Comparison of ENCODE assay signal across 8 cellular contexts in the genomic region with DNA sequence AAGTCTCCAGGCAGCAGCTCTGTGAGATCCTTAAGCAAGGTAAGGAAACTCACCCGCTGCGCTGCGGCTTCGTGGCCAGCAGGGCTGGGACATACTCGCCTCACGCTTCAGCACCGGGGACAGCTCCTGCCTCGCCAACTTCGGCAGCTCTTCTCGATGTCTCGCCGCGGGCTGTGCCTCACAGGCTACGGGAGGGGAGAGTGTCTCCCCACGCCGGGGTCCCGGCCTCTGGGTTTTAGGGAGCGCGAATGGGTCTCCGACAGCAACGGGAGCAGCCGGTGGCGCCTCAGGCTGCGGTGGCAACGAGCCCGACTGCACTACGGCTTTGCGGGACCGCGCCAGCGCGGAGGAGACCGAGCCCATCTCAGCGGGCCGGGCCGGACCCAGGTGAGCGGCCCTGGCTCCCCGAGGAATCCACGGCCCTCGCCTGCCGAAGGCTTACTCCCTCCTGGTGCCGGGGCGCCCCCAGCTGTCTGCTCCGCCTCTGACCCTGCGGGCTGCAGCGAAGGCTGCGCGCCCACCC.
DNase-seq lines count a peak whose midpoint lies in the region; ATAC-seq lines count a peak whose summit lies in the region.

No MANE protein-coding gene starts in this region.

- peaks cover 24% of the 10 kb centered on the region for H3K27me3 Mint-ChIP-seq in memory B cell

- no peak overlapping the region for H3K4me3 Mint-ChIP-seq in memory B cell

- H3K9me3 Mint-ChIP-seq in memory B cell, result peaks cover 7% of the 10 kb centered on the region

- no peaks in the 10 kb centered on the region for H3K4me1 Mint-ChIP-seq in memory B cell

- H3K27ac Mint-ChIP-seq in memory B cell, result no peak overlapping the region

- DNase-seq in AG08395 (ENCODE audit: low spot score) (peak; percentile 70), GM19240 (ENCODE audit: insufficient read length, low spot score) (peak; percentile 10), NCI-H1092 (lab: John Stamatoyannopoulos, UW) (peak; percentile 23), memory B cell (ENCODE audit: low spot score in 2 of 2) (peak; percentile 4 to 29)
- peak; percentile 29 to 39 for DNase-seq in activated CD4-positive, alpha-beta T cell treated with anti-CD3 and anti-CD28 coated beads, Interleukin-2, amount 50 U/mL, for 24 hours (ENCODE audit: low read depth in 1 of 2, low spot score in 1 of 2)
- DNase-seq in effector CD4-positive, alpha-beta T cell, result peak; percentile 41
- DNase-seq in stimulated activated CD8-positive, alpha-beta memory T cell treated with anti-CD3 and anti-CD28 coated beads, Interleukin-15, amount 100 ng/mL, for 4 hours (ENCODE audit: low read depth in 2 of 2), result peak; percentile 2 to 10

- peak; percentile 29 for ATAC-seq in memory B cell (ENCODE audit: low read depth)
- ATAC-seq in HG02642 (IDR thresholded peaks at IDR 0.05; ENCODE audit: poor library complexity, unreplicated experiment), result no peak

- H3K36me3 Mint-ChIP-seq in memory B cell, result no peaks in the 10 kb centered on the region

Comparison
In these comparisons a context has a peak if more than half of its experiments do, and no peak if none do; other contexts are left out.
1. DNase-seq: peak in every context shown above with its lines; median percentile 70 in AG08395; 41 in effector CD4-positive, alpha-beta T cell; 34 in activated CD4-positive, alpha-beta T cell treated with anti-CD3 and anti-CD28 coated beads, Interleukin-2, amount 50 U/mL, for 24 hours; 23 in NCI-H1092; 16 in memory B cell; 10 in GM19240; 6 in stimulated activated CD8-positive, alpha-beta memory T cell treated with anti-CD3 and anti-CD28 coated beads, Interleukin-15, amount 100 ng/mL, for 4 hours.